Comparison of ENCODE assay signal across 11 cellular contexts in the genomic region with DNA sequence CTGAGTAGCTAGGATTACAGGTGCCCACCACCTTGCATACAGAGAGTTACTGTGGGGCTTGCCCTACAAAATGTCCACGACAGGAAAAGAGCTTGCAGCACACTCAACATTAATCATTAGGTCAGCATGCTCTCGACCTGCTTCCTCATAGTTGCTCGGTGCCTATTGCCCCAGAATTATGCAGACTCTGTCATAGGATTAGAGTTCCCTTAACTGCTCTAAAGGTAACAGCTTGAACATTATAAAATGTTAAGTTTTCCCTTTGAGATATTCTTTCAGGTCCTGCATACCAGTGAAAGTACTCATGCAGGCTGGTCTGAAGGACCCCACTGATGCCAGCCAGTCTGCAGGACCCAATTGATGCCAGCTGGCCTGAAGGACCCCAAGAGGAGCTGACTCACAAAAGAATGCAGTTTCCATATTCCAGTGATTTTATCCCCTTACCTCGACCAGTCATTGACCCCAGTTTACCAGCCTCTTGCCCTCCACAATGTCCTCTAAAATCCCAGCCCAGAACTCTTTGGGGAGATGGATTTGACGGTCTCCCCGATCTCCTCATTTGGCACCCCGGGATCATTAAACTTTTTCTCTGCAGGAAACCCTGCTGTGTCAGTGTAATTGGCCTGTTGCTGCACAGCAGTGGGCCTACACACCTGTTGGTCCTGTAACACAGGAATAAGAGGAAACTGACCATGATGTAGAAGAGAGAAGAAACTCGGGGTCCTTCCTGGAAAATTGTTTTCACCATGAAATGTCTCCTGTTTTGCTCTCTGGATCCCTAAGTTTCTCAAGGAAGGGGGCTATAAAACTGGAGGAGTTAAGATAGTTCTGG. TPM values are rescaled to one million over a fixed set of nuclear protein-coding genes. Genes with fewer than 3 reads are reported as not detected.
DNase-seq lines count a peak whose midpoint lies in the region; ATAC-seq, FAIRE-seq and TF ChIP-seq lines count a peak whose summit lies in the region.
"Had no signal": no experiment of that assay in that cellular context is flagged by ENCODE, and none has a peak within 500 bp of the region (broad histone marks: within the 10 kb centered on the region; RNA-seq: fewer than 3 reads in every experiment).

No MANE protein-coding gene starts in this region.

- peaks cover 70% of the 10 kb centered on the region for H3K4me1 Mint-ChIP-seq in activated CD4-positive, alpha-beta T cell treated with anti-CD3 and anti-CD28 coated beads for 36 hours

- H3K9me3 Mint-ChIP-seq in activated CD4-positive, alpha-beta T cell treated with anti-CD3 and anti-CD28 coated beads for 36 hours (ENCODE audit: low read depth), result no peaks in the 10 kb centered on the region

- no peaks in the 10 kb centered on the region for H3K27me3 Mint-ChIP-seq in activated CD4-positive, alpha-beta T cell treated with anti-CD3 and anti-CD28 coated beads for 36 hours

- H3F3A ChIP-seq in PC-3 (ENCODE audit: low read length, unreplicated experiment), result no peaks in the 10 kb centered on the region

- no peaks in the 10 kb centered on the region for H3K27me3 ChIP-seq in PC-3 (ENCODE audit: low read length)
- no peaks in the 10 kb centered on the region for H3K27me3 ChIP-seq in endothelial cell of umbilical vein (ENCODE audit: control insufficient read depth in 2 of 2, insufficient read depth in 2 of 2, low read length in 2 of 2)
- no peaks in the 10 kb centered on the region for H3K27me3 ChIP-seq in thyroid gland
- no peaks in the 10 kb centered on the region for H3K27me3 ChIP-seq in esophagus squamous epithelium
- H3K27me3 ChIP-seq: tibial nerve had no signal

- H3K4me3 ChIP-seq in PC-3 (ENCODE audit: low read length) (no peak overlapping the region), endothelial cell of umbilical vein (replicated peaks in 1 of 3; ENCODE audit: insufficient read depth in 1 of 3, low read depth in 1 of 3, low read length in 3 of 3) (no peak overlapping the region), thyroid gland (replicated peaks in 1 of 3) (no peak overlapping the region), esophagus squamous epithelium (no peak overlapping the region)
- H3K4me3 ChIP-seq: tibial nerve had no signal

- H3K9me1 ChIP-seq in endothelial cell of umbilical vein (replicated peaks; ENCODE audit: control insufficient read depth, extremely low read depth, insufficient read depth, low read length), result no peaks in the 10 kb centered on the region

- H3K4me1 ChIP-seq in PC-3 (ENCODE audit: insufficient read depth, low read length) (peaks cover 49% of the 10 kb centered on the region), endothelial cell of umbilical vein (ENCODE audit: control insufficient read depth, extremely low read depth, insufficient read depth, low read length) (peaks cover 51% of the 10 kb centered on the region), thyroid gland (peaks cover 17 to 41% of the 10 kb centered on the region in 2 donors), esophagus squamous epithelium (peaks cover 0 to 53% (median 25%) of the 10 kb centered on the region in 3 donors)

- H3K27ac ChIP-seq in PC-3 (ENCODE audit: low read length) (peak overlapping the region; percentile 54), endothelial cell of umbilical vein (ENCODE audit: insufficient read depth, low read depth, low read length) (peak overlapping the region; percentile 91), thyroid gland (no peak overlapping the region), esophagus squamous epithelium (peak overlapping the region in 2 of 4 donors; percentile 15 to 45)

- peaks cover 23% of the 10 kb centered on the region for H3K36me3 Mint-ChIP-seq in activated CD4-positive, alpha-beta T cell treated with anti-CD3 and anti-CD28 coated beads for 36 hours (ENCODE audit: low read depth)

- intact Hi-C loops in activated CD4-positive, alpha-beta T cell treated with anti-CD3 and anti-CD28 coated beads for 36 hours (cut with DNase I, micrococcal nuclease), result no loop called here
- intact Hi-C loops in PC-3 (cut with micrococcal nuclease) (no loop called here), endothelial cell of umbilical vein (cut with micrococcal nuclease) (no loop called here), thyroid gland (cut with DNase I) (no loop called here), esophagus squamous epithelium (cut with DNase I) (no loop called here)

- FAIRE-seq in endothelial cell of umbilical vein (lab: Jason Lieb, UNC), result peak; percentile 58

- no peak for TF ChIP-seq POLR2A in endothelial cell of umbilical vein (IDR thresholded peaks at IDR 0.05; ENCODE audit: low read depth, low read length)
- no peak for TF ChIP-seq POLR2A in thyroid gland (IDR thresholded peaks at IDR 0.05)
- TF ChIP-seq POLR2A in esophagus squamous epithelium (IDR thresholded peaks at IDR 0.05), result no peak

- ATAC-seq in activated CD4-positive, alpha-beta T cell treated with anti-CD3 and anti-CD28 coated beads for 36 hours, result no peak
- ATAC-seq in PC-3 (peak; percentile 75), GM18861 (IDR thresholded peaks at IDR 0.05; ENCODE audit: unreplicated experiment) (no peak)

- dilution Hi-C loops in endothelial cell of umbilical vein (cut with MboI; ENCODE audit: extremely low pct_ligation_motif_present, low sequenced_read_pairs), result no loop called here

- H4K20me1 ChIP-seq in PC-3 (ENCODE audit: low read length) (no peaks in the 10 kb centered on the region), endothelial cell of umbilical vein (replicated peaks; ENCODE audit: control insufficient read depth, extremely low read depth, insufficient read depth, low read length) (no peaks in the 10 kb centered on the region)

- BruUV-seq in PC-3 (replicated peaks; lab: Mats Ljungman, UMichigan), result no TSS peak
- BruUV-seq in endothelial cell of umbilical vein (replicated peaks; lab: Mats Ljungman, UMichigan), result no TSS peak

- H3K9ac ChIP-seq in PC-3 (ENCODE audit: low read length) (no peak overlapping the region), endothelial cell of umbilical vein (replicated peaks; ENCODE audit: extremely low read depth, insufficient read depth, low read length) (peak overlapping the region; percentile 19)

- no peaks in the 10 kb centered on the region for H3K79me2 ChIP-seq in PC-3 (ENCODE audit: low read length)
- H3K79me2 ChIP-seq in endothelial cell of umbilical vein (ENCODE audit: control insufficient read depth, insufficient read depth, low read length), result peaks cover 64% of the 10 kb centered on the region

- H3K9me2 ChIP-seq in PC-3 (replicated peaks; ENCODE audit: low read length), result no peaks in the 10 kb centered on the region

- no peak overlapping the region for H3K4me3 Mint-ChIP-seq in activated CD4-positive, alpha-beta T cell treated with anti-CD3 and anti-CD28 coated beads for 36 hours

- POLR2A ChIA-PET in activated CD4-positive, alpha-beta T cell treated with anti-CD3 and anti-CD28 coated beads for 36 hours (lab: Charles Lee), result no interaction called here
- POLR2A ChIA-PET in PC-3 (lab: Charles Lee; ENCODE audit: unreplicated experiment), result no interaction called here
- POLR2A ChIA-PET in endothelial cell of umbilical vein (lab: Charles Lee), result interaction anchor here (0.5 to 1.4 kb wide), 3 partner anchors 8 to 496 kb away, joined by 3 to 5 read pairs (median 3); a partner anchor contains a TSS

- TF ChIP-seq CTCF in PC-3 (conservative IDR thresholded peaks at IDR 0.05; ENCODE audit: low read depth, low read length) (no peak), endothelial cell of umbilical vein (IDR thresholded peaks at IDR 0.05; ENCODE audit: extremely low read depth in 1 of 2, insufficient read depth in 1 of 2, low read depth in 1 of 2, low read length in 2 of 2) (no peak), thyroid gland (IDR thresholded peaks at IDR 0.05) (no peak), esophagus squamous epithelium (IDR thresholded peaks at IDR 0.05) (no peak)

- peak overlapping the region; percentile 33 for H3K4me2 ChIP-seq in PC-3 (ENCODE audit: low read length)
- peak overlapping the region; percentile 28 for H3K4me2 ChIP-seq in endothelial cell of umbilical vein (ENCODE audit: insufficient read depth, low read length)

- WGBS in thyroid gland, 2 donors, result 65 to 73% methylated on average over 8 of the region's 8 CpGs
- WGBS in esophagus squamous epithelium, 2 donors, result 59 to 60% methylated on average over 8 of the region's 8 CpGs

- H2AFZ ChIP-seq in PC-3 (ENCODE audit: low read length) (peak overlapping the region; percentile 33; the same call in 1 of the 2 replicates), endothelial cell of umbilical vein (ENCODE audit: low read depth, low read length) (no peak overlapping the region)

- H3K36me3 ChIP-seq in PC-3 (ENCODE audit: low read depth, low read length) (no peaks in the 10 kb centered on the region), endothelial cell of umbilical vein (ENCODE audit: control insufficient read depth in 2 of 2, extremely low read depth in 1 of 2, insufficient read depth in 2 of 2, low read length in 2 of 2) (peaks cover 4 to 7% of the 10 kb centered on the region in 2 experiments), thyroid gland (no peaks in the 10 kb centered on the region), esophagus squamous epithelium (no peaks in the 10 kb centered on the region)
- H3K36me3 ChIP-seq: tibial nerve had no signal

- CTCF ChIA-PET in activated CD4-positive, alpha-beta T cell treated with anti-CD3 and anti-CD28 coated beads for 36 hours (lab: Charles Lee), result interaction anchor here (0.6 to 2.4 kb wide), 3 partner anchors 16 to 269 kb away, joined by 3 to 12 read pairs (median 3); no protein-coding TSS in a partner anchor
- CTCF ChIA-PET in PC-3 (lab: Charles Lee), result interaction anchor here (1.1 kb wide), 1 partner anchor 124 kb away, joined by 5 read pairs; no protein-coding TSS in a partner anchor
- CTCF ChIA-PET in endothelial cell of umbilical vein (lab: Charles Lee), result interaction anchor here (0.7 to 1.4 kb wide), 7 partner anchors 13 to 124 kb away, joined by 3 to 12 read pairs (median 3); no protein-coding TSS in a partner anchor

- DNase-seq in activated CD4-positive, alpha-beta T cell treated with anti-CD3 and anti-CD28 coated beads for 36 hours, result no peak
- no peak for DNase-seq in activated CD4-positive, alpha-beta T cell treated with anti-CD3 and anti-CD28 coated beads, Interleukin-2, amount 50 U/mL, for 4 hours
- DNase-seq in PC-3, result peak; percentile 85
- DNase-seq in endothelial cell of umbilical vein (ENCODE audit: low read depth, low spot score), result peak; percentile 61
- DNase-seq in stimulated activated CD8-positive, alpha-beta memory T cell treated with anti-CD3 and anti-CD28 coated beads, Interleukin-4, amount 100 ng/mL, for 48 hours, result peak; percentile 17
- no peak for DNase-seq in thyroid gland
- no peak for DNase-seq in esophagus squamous epithelium (lab: John Stamatoyannopoulos, UW)
- DNase-seq: NCI-H2227 treated with DMSO at 0.1 percent for 48 hours had no signal

- H3K9me3 ChIP-seq in PC-3 (ENCODE audit: low read length) (peaks cover 5% of the 10 kb centered on the region; the same call in 1 of the 2 replicates), endothelial cell of umbilical vein (replicated peaks; ENCODE audit: control insufficient read depth, insufficient read depth, low read length) (no peaks in the 10 kb centered on the region), thyroid gland (no peaks in the 10 kb centered on the region), esophagus squamous epithelium (no peaks in the 10 kb centered on the region)
- H3K9me3 ChIP-seq: tibial nerve had no signal

- peak overlapping the region; percentile 70 for H3K27ac Mint-ChIP-seq in activated CD4-positive, alpha-beta T cell treated with anti-CD3 and anti-CD28 coated beads for 36 hours

RNA-seq across cellular contexts. Expression of a gene that starts 10.6 kb away (rescaled TPM):
- 10 to 100 TPM; 46.6 to 49.0 TPM for total RNA-seq in activated CD4-positive, alpha-beta T cell treated with anti-CD3 and anti-CD28 coated beads for 36 hours
- total RNA-seq in PC-3 (2014; rRNA removed), result not detected in 2 replicates
- total RNA-seq in endothelial cell of umbilical vein, result 514 and 586 TPM in 2 replicates
- polyA plus RNA-seq in endothelial cell of umbilical vein, result 2,377 and 2,759 TPM in 2 replicates
- 1,397 and 1,487 TPM in 2 replicates for polyA plus RNA-seq in endothelial cell of umbilical vein (2011; cell fraction: cytosol; rRNA removed)
- polyA plus RNA-seq in endothelial cell of umbilical vein (2011; cell fraction: nucleus; rRNA removed), result 644 and 716 TPM in 2 replicates
- 616 and 790 TPM in 2 replicates for polyA plus RNA-seq in endothelial cell of umbilical vein (2012)
- polyA minus RNA-seq in endothelial cell of umbilical vein, result 1,340 and 1,357 TPM in 2 replicates
- polyA minus RNA-seq in endothelial cell of umbilical vein (2011; cell fraction: cytosol; rRNA and poly(A)+ RNA removed), result not detected
- 203 and 216 TPM in 2 replicates for polyA minus RNA-seq in endothelial cell of umbilical vein (2011; cell fraction: nucleus; rRNA and poly(A)+ RNA removed)
- total RNA-seq in thyroid gland, result 10 to 100 TPM; 20.3 to 41.8 (median 30.6) TPM
- total RNA-seq in esophagus squamous epithelium, result 10 to 100 TPM in 2 of 4 donors, 1 to 10 TPM in 1, not detected in 1; 2.8 to 28.8 (median 11.8) TPM

RNA-seq across cellular contexts. Expression of a gene that starts 11.6 kb away (rescaled TPM):
- 1 to 10 TPM; 1.0 to 1.5 TPM for total RNA-seq in activated CD4-positive, alpha-beta T cell treated with anti-CD3 and anti-CD28 coated beads for 36 hours
- total RNA-seq in PC-3 (2014; rRNA removed) (0.77 and 1.2 TPM in 2 replicates), endothelial cell of umbilical vein (0.78 and 1.2 TPM in 2 replicates), thyroid gland (1 to 10 TPM; 1.7 to 5.6 (median 4.2) TPM), esophagus squamous epithelium (under 1 TPM in 1 of 4 donors, not detected in 3; 0.09 TPM)
- 0.39 and 0.60 TPM in 2 replicates for polyA plus RNA-seq in endothelial cell of umbilical vein
- polyA plus RNA-seq in endothelial cell of umbilical vein (2011; cell fraction: cytosol; rRNA removed), result 0.22 and 0.25 TPM in 2 replicates
- 1.1 TPM in 2 replicates for polyA plus RNA-seq in endothelial cell of umbilical vein (2011; cell fraction: nucleus; rRNA removed)
- polyA plus RNA-seq in endothelial cell of umbilical vein (2012), result 27.6 and 50.2 TPM in 2 replicates
- polyA minus RNA-seq in endothelial cell of umbilical vein, result 0.40 and 0.46 TPM in 2 replicates
- not detected for polyA minus RNA-seq in endothelial cell of umbilical vein (2011; cell fraction: cytosol; rRNA and poly(A)+ RNA removed)
- 0.53 and 0.77 TPM in 2 replicates for polyA minus RNA-seq in endothelial cell of umbilical vein (2011; cell fraction: nucleus; rRNA and poly(A)+ RNA removed)
- total RNA-seq: A673 had no signal

RNA-seq across cellular contexts. Expression of a gene that starts 37.1 kb away (rescaled TPM):
- total RNA-seq in activated CD4-positive, alpha-beta T cell treated with anti-CD3 and anti-CD28 coated beads for 36 hours, result under 1 TPM; 0.21 to 0.50 TPM
- total RNA-seq in PC-3 (2014; rRNA removed) (0.06 TPM in 1 of 2 replicates, not detected in the other), endothelial cell of umbilical vein (0.40 TPM in 1 of 2 replicates, not detected in the other), thyroid gland (1 to 10 TPM; 2.4 to 7.1 (median 4.0) TPM), esophagus squamous epithelium (under 1 TPM in 2 of 4 donors, not detected in 2; under 0.01 to 0.12 TPM)
- 0.01 and 0.02 TPM in 2 replicates for polyA plus RNA-seq in endothelial cell of umbilical vein
- polyA plus RNA-seq in endothelial cell of umbilical vein (2011; cell fraction: cytosol; rRNA removed), result 0.06 and 0.11 TPM in 2 replicates
- 0.08 and 0.20 TPM in 2 replicates for polyA plus RNA-seq in endothelial cell of umbilical vein (2011; cell fraction: nucleus; rRNA removed)
- 0.04 and 0.13 TPM in 2 replicates for polyA plus RNA-seq in endothelial cell of umbilical vein (2012)
- polyA minus RNA-seq in endothelial cell of umbilical vein, result 0.07 TPM in 1 of 2 replicates, not detected in the other
- 0.51 TPM for polyA minus RNA-seq in endothelial cell of umbilical vein (2011; cell fraction: cytosol; rRNA and poly(A)+ RNA removed)
- polyA minus RNA-seq in endothelial cell of umbilical vein (2011; cell fraction: nucleus; rRNA and poly(A)+ RNA removed), result 0.10 TPM in 1 of 2 replicates, not detected in the other

Comparison
In these comparisons a context has a peak if more than half of its experiments do, and no peak if none do; other contexts are left out.
1. DNase-seq: peak in PC-3 (single experiment), endothelial cell of umbilical vein (single experiment) and stimulated activated CD8-positive, alpha-beta memory T cell treated with anti-CD3 and anti-CD28 coated beads, Interleukin-4, amount 100 ng/mL, for 48 hours (single experiment); none in activated CD4-positive, alpha-beta T cell treated with anti-CD3 and anti-CD28 coated beads for 36 hours (single experiment), activated CD4-positive, alpha-beta T cell treated with anti-CD3 and anti-CD28 coated beads, Interleukin-2, amount 50 U/mL, for 4 hours (0 of 2), thyroid gland (0 of 2) and esophagus squamous epithelium (single experiment).
2. H3K27ac ChIP-seq: peak in PC-3 (single experiment) and endothelial cell of umbilical vein (single experiment); none in thyroid gland (0 of 3).
3. RNA of a gene that starts 10.6 kb away (total RNA-seq): 514 to 586 TPM in endothelial cell of umbilical vein; 46.6 to 49.0 TPM in activated CD4-positive, alpha-beta T cell treated with anti-CD3 and anti-CD28 coated beads for 36 hours, 20.3 to 41.8 TPM in thyroid gland, 2.8 to 28.8 TPM in esophagus squamous epithelium and not detected in PC-3; every median in the first group is over 10 times any median in the second.